19 cellular contexts compared by ENCODE assay signal in genomic region chr10:107994621-107995274, GRCh38.
DNase-seq lines count a peak whose midpoint lies in the region; ATAC-seq and TF ChIP-seq lines count a peak whose summit lies in the region.
"Had no signal": no experiment of that assay in that cellular context is flagged by ENCODE, and none has a peak within 500 bp of the region (broad histone marks: within the 10 kb centered on the region; RNA-seq: fewer than 3 reads in every experiment).

No MANE protein-coding gene starts in this region.

- H3K27ac Mint-ChIP-seq in activated T-helper 17 cell treated with anti-CD3 and anti-CD28 coated beads, Interleukin-2, amount 50 U/mL, for 72 hours, result no peak overlapping the region
- H3K27ac Mint-ChIP-seq: activated naive CD4-positive, alpha-beta T cell treated with anti-CD3 and anti-CD28 coated beads, Interleukin-2, amount 10 ng/mL, durations not matched to agents 7 days and 5 days; dendritic cell treated with granulocyte-macrophage colony-stimulating factor and Interleukin-4, amounts not matched to agents 40 ng/mL and 50 ng/mL, for 4 days; IgD-negative memory B cell; stimulated activated effector memory CD8-positive, alpha-beta T cell treated with anti-CD3 and anti-CD28 coated beads, Interleukin-12 subunit alpha, Interleukin-12 subunit beta, amount 100 ng/mL, for 72 hours had no signal

- WGBS in heart left ventricle, 4 donors, result 40 to 50% (median 47%) methylated on average over 3 of the region's 3 CpGs

- no peaks in the 10 kb centered on the region for H3K36me3 Mint-ChIP-seq in activated T-helper 17 cell treated with anti-CD3 and anti-CD28 coated beads, Interleukin-2, amount 50 U/mL, for 72 hours (ENCODE audit: low read depth)
- H3K36me3 Mint-ChIP-seq: activated naive CD4-positive, alpha-beta T cell treated with anti-CD3 and anti-CD28 coated beads, Interleukin-2, amount 10 ng/mL, durations not matched to agents 7 days and 5 days; IgD-negative memory B cell; stimulated activated effector memory CD8-positive, alpha-beta T cell treated with anti-CD3 and anti-CD28 coated beads, Interleukin-12 subunit alpha, Interleukin-12 subunit beta, amount 100 ng/mL, for 72 hours had no signal

- peaks cover 7% of the 10 kb centered on the region for H3K9me3 Mint-ChIP-seq in activated T-helper 17 cell treated with anti-CD3 and anti-CD28 coated beads, Interleukin-2, amount 50 U/mL, for 72 hours
- H3K9me3 Mint-ChIP-seq: dendritic cell treated with granulocyte-macrophage colony-stimulating factor and Interleukin-4, amounts not matched to agents 40 ng/mL and 50 ng/mL, for 4 days; IgD-negative memory B cell had no signal

- H3K27me3 ChIP-seq in cardiac muscle cell (no peaks in the 10 kb centered on the region), heart left ventricle (no peaks in the 10 kb centered on the region)
- H3K27me3 ChIP-seq: gastrocnemius medialis had no signal

- H3K4me3 ChIP-seq in cardiac muscle cell (no peak overlapping the region), heart left ventricle (no peak overlapping the region), choroid plexus epithelial cell (ENCODE audit: low read depth, low read length) (no peak overlapping the region)
- H3K4me3 ChIP-seq: gastrocnemius medialis, mucosa of descending colon had no signal

- no peaks in the 10 kb centered on the region for H3K9me3 ChIP-seq in cardiac muscle cell (ENCODE audit: low read depth)
- peaks cover 0 to 2% (median 0%) of the 10 kb centered on the region in 12 donors for H3K9me3 ChIP-seq in heart left ventricle
- H3K9me3 ChIP-seq: gastrocnemius medialis, mucosa of descending colon had no signal

- no peaks in the 10 kb centered on the region for H3K4me1 Mint-ChIP-seq in activated T-helper 17 cell treated with anti-CD3 and anti-CD28 coated beads, Interleukin-2, amount 50 U/mL, for 72 hours
- H3K4me1 Mint-ChIP-seq: activated naive CD4-positive, alpha-beta T cell treated with anti-CD3 and anti-CD28 coated beads, Interleukin-2, amount 10 ng/mL, durations not matched to agents 7 days and 5 days; IgD-negative memory B cell; stimulated activated effector memory CD8-positive, alpha-beta T cell treated with anti-CD3 and anti-CD28 coated beads, Interleukin-12 subunit alpha, Interleukin-12 subunit beta, amount 100 ng/mL, for 72 hours had no signal

- H3K27me3 Mint-ChIP-seq in activated T-helper 17 cell treated with anti-CD3 and anti-CD28 coated beads, Interleukin-2, amount 50 U/mL, for 72 hours, result no peaks in the 10 kb centered on the region
- H3K27me3 Mint-ChIP-seq: activated naive CD4-positive, alpha-beta T cell treated with anti-CD3 and anti-CD28 coated beads, Interleukin-2, amount 10 ng/mL, durations not matched to agents 7 days and 5 days; dendritic cell treated with granulocyte-macrophage colony-stimulating factor and Interleukin-4, amounts not matched to agents 40 ng/mL and 50 ng/mL, for 4 days; IgD-negative memory B cell had no signal

- DNase-seq in cardiac muscle cell (ENCODE audit: low read depth in 1 of 2, low spot score in 1 of 2) (peak; percentile 22 to 50), heart left ventricle (no peak), choroid plexus epithelial cell (ENCODE audit: low read depth) (peak; percentile 10), cerebellum (ENCODE audit: low spot score) (no peak), pons (ENCODE audit: low spot score) (no peak)
- no peak for DNase-seq in activated effector memory CD4-positive, alpha-beta T cell treated with anti-CD3 and anti-CD28 coated beads, Interleukin-2, amount 50 U/mL, for 16 hours
- DNase-seq: activated naive CD4-positive, alpha-beta T cell treated with anti-CD3 and anti-CD28 coated beads, Interleukin-2, amount 10 ng/mL, durations not matched to agents 7 days and 5 days; C1 segment of cervical spinal cord; gastrocnemius medialis; left cardiac atrium; mucosa of descending colon; NCI-H187 treated with DMSO at 0.1 percent for 48 hours; SW 1271 had no signal

- H3K4me3 Mint-ChIP-seq in activated T-helper 17 cell treated with anti-CD3 and anti-CD28 coated beads, Interleukin-2, amount 50 U/mL, for 72 hours, result no peak overlapping the region
- H3K4me3 Mint-ChIP-seq: activated naive CD4-positive, alpha-beta T cell treated with anti-CD3 and anti-CD28 coated beads, Interleukin-2, amount 10 ng/mL, durations not matched to agents 7 days and 5 days; dendritic cell treated with granulocyte-macrophage colony-stimulating factor and Interleukin-4, amounts not matched to agents 40 ng/mL and 50 ng/mL, for 4 days; IgD-negative memory B cell; stimulated activated effector memory CD8-positive, alpha-beta T cell treated with anti-CD3 and anti-CD28 coated beads, Interleukin-12 subunit alpha, Interleukin-12 subunit beta, amount 100 ng/mL, for 72 hours had no signal

- no peak for TF ChIP-seq POLR2A in heart left ventricle (IDR thresholded peaks at IDR 0.05)

- no peak for TF ChIP-seq CTCF in cardiac muscle cell (IDR thresholded peaks at IDR 0.05; ENCODE audit: low read depth, low read length)
- TF ChIP-seq CTCF in heart left ventricle (IDR thresholded peaks at IDR 0.05), result no peak
- no peak for TF ChIP-seq CTCF in choroid plexus epithelial cell (conservative IDR thresholded peaks at IDR 0.05; ENCODE audit: low read depth, low read length)

- peak overlapping the region; percentile 22 for H3K27ac ChIP-seq in cardiac muscle cell
- H3K27ac ChIP-seq in heart left ventricle, result no peak overlapping the region
- H3K27ac ChIP-seq: epithelial cell of prostate, gastrocnemius medialis had no signal

- intact Hi-C loops in heart left ventricle (cut with DNase I), result no loop called here

- ATAC-seq in heart left ventricle (no peak), HG03432 (IDR thresholded peaks at IDR 0.05; ENCODE audit: unreplicated experiment) (peak; percentile 77)
- no peak for ATAC-seq in activated T-helper 17 cell treated with anti-CD3 and anti-CD28 coated beads, Interleukin-2, amount 50 U/mL, for 72 hours (replicated peaks)
- ATAC-seq: gastrocnemius medialis; left cardiac atrium; mucosa of descending colon; stimulated activated effector memory CD8-positive, alpha-beta T cell treated with anti-CD3 and anti-CD28 coated beads, Interleukin-12 subunit alpha, Interleukin-12 subunit beta, amount 100 ng/mL, for 72 hours had no signal

- H3K36me3 ChIP-seq in cardiac muscle cell (no peaks in the 10 kb centered on the region), heart left ventricle (no peaks in the 10 kb centered on the region)
- H3K36me3 ChIP-seq: gastrocnemius medialis had no signal

- no peaks in the 10 kb centered on the region for H3K4me1 ChIP-seq in cardiac muscle cell (ENCODE audit: low read depth)
- no peaks in the 10 kb centered on the region for H3K4me1 ChIP-seq in heart left ventricle
- H3K4me1 ChIP-seq: gastrocnemius medialis had no signal

Comparison
In these comparisons a context has a peak if more than half of its experiments do, and no peak if none do; other contexts are left out.
1. DNase-seq: peak in cardiac muscle cell (2 of 2) and choroid plexus epithelial cell (single experiment); none in heart left ventricle (0 of 5), cerebellum (single experiment), activated effector memory CD4-positive, alpha-beta T cell treated with anti-CD3 and anti-CD28 coated beads, Interleukin-2, amount 50 U/mL, for 16 hours (single experiment) and pons (single experiment).